In the genomic region with DNA sequence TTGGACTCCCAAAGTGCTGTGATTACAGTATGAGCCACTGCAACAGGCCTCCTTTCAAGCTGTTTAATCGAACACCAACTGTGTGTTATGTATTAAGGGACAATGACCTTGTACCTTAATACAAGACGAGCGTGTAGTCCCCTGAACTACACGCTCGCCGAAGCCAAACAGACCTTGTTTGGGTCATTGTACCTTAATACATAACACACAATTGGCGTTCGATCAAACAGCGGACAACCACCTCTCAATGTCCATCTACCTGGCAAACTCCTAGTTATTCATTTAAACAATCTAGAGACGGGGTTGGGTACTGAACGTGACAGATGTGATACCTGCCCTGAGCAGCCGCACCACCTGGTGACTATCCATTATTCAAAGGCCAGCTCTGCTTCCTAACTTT, we compare ENCODE assay signal across 8 cellular contexts. TPM values are rescaled to one million over a fixed set of nuclear protein-coding genes. Genes with fewer than 3 reads are reported as not detected.
DNase-seq lines count a peak whose midpoint lies in the region; ATAC-seq and TF ChIP-seq lines count a peak whose summit lies in the region.

No MANE protein-coding gene starts in this region.

- peaks cover 9 to 26% of the 10 kb centered on the region in 2 donors for H3K4me1 ChIP-seq in ascending aorta
- H3K4me1 ChIP-seq in right lobe of liver = peaks cover 0 to 31% (median 7%) of the 10 kb centered on the region in 4 donors
- peaks cover 0 to 49% (median 34%) of the 10 kb centered on the region in 4 donors for H3K4me1 ChIP-seq in tibial artery

- no peaks in the 10 kb centered on the region for H3K27me3 Mint-ChIP-seq in activated T-cell treated with anti-CD3 and anti-CD28 coated beads, Interleukin-2, amount 50 U/mL, for 4 hours (ENCODE audit: low read depth)

- H3K27ac ChIP-seq in ascending aorta (no peak overlapping the region), right lobe of liver (peak overlapping the region in 1 of 3 donors; percentile 79), tibial artery (no peak overlapping the region)

- peak overlapping the region; percentile 65 to 76 for H3K4me3 ChIP-seq in ascending aorta
- H3K4me3 ChIP-seq in right lobe of liver = peak overlapping the region; percentile 89 to 100 (median 97)
- H3K4me3 ChIP-seq in tibial artery = peak overlapping the region; percentile 78 to 82

- no peaks in the 10 kb centered on the region for H3K9me3 ChIP-seq in ascending aorta
- H3K9me3 ChIP-seq in right lobe of liver = no peaks in the 10 kb centered on the region
- H3K9me3 ChIP-seq in tibial artery = no peaks in the 10 kb centered on the region

- DNase-seq in activated T-cell treated with anti-CD3 and anti-CD28 coated beads, Interleukin-2, amount 50 U/mL, for 4 hours = no peak
- no peak for DNase-seq in activated T-cell treated with anti-CD3 and anti-CD28 coated beads, Interleukin-2, amount 50 U/mL, for 48 hours
- DNase-seq in ascending aorta (ENCODE audit: low spot score in 2 of 2) = no peak
- DNase-seq in right lobe of liver = peak in 1 of 3 donors; percentile 82
- no peak for DNase-seq in tibial artery
- DNase-seq in NCI-H1436 treated with DMSO at 0.1 percent for 48 hours (lab: John Stamatoyannopoulos, UW) = no peak
- no peak for DNase-seq in inferior parietal cortex (ENCODE audit: extremely low spot score)

- peaks cover 60% of the 10 kb centered on the region for H3K4me1 Mint-ChIP-seq in activated T-cell treated with anti-CD3 and anti-CD28 coated beads, Interleukin-2, amount 50 U/mL, for 4 hours (ENCODE audit: low read depth)

- intact Hi-C loops in ascending aorta (cut with DNase I) = no loop called here
- intact Hi-C loops in right lobe of liver (cut with DNase I) = no loop called here
- intact Hi-C loops in tibial artery (cut with DNase I; ENCODE audit: low total_unique reads) = no loop called here

- TF ChIP-seq CTCF in ascending aorta (IDR thresholded peaks at IDR 0.05) (no peak), right lobe of liver (IDR thresholded peaks at IDR 0.05) (peak in 1 of 4 donors; percentile 4), tibial artery (IDR thresholded peaks at IDR 0.05) (no peak)

- peak overlapping the region; percentile 91 for H3K4me3 Mint-ChIP-seq in activated T-cell treated with anti-CD3 and anti-CD28 coated beads, Interleukin-2, amount 50 U/mL, for 4 hours

- TF ChIP-seq POLR2A in right lobe of liver (IDR thresholded peaks at IDR 0.05) = no peak

- peaks cover 32% of the 10 kb centered on the region for H3K36me3 Mint-ChIP-seq in activated T-cell treated with anti-CD3 and anti-CD28 coated beads, Interleukin-2, amount 50 U/mL, for 4 hours (ENCODE audit: insufficient read depth)

- 14% methylated on average over 12 of the region's 12 CpGs for WGBS in right lobe of liver (ENCODE audit: insufficient coverage, low coverage, low lambda C conversion rate, missing lambda C conversion rate)

- H3K9me3 Mint-ChIP-seq in activated T-cell treated with anti-CD3 and anti-CD28 coated beads, Interleukin-2, amount 50 U/mL, for 4 hours = no peaks in the 10 kb centered on the region

- peaks cover 17 to 29% of the 10 kb centered on the region in 2 donors for H3K36me3 ChIP-seq in ascending aorta
- peaks cover 0 to 8% (median 0%) of the 10 kb centered on the region in 4 donors for H3K36me3 ChIP-seq in right lobe of liver
- peaks cover 4 to 46% (median 26%) of the 10 kb centered on the region in 3 donors for H3K36me3 ChIP-seq in tibial artery

- no peaks in the 10 kb centered on the region for H3K27me3 ChIP-seq in ascending aorta
- no peaks in the 10 kb centered on the region for H3K27me3 ChIP-seq in right lobe of liver
- H3K27me3 ChIP-seq in tibial artery = no peaks in the 10 kb centered on the region

- no peak for ATAC-seq in activated T-cell treated with anti-CD3 and anti-CD28 coated beads, Interleukin-2, amount 50 U/mL, for 4 hours
- ATAC-seq in right lobe of liver = peak; percentile 31 to 64 (median 50)
- no peak for ATAC-seq in HG03571 (IDR thresholded peaks at IDR 0.05; ENCODE audit: unreplicated experiment)

RNA-seq across cellular contexts. Expression of gene CHERP, which starts 1.3 kb away (rescaled TPM):
- total RNA-seq in activated T-cell treated with anti-CD3 and anti-CD28 coated beads, Interleukin-2, amount 50 U/mL, for 4 hours = 100 to 1,000 TPM in 2 of 3 donors, 10 to 100 TPM in 1; 98.7 to 107 (median 103) TPM
- total RNA-seq in ascending aorta = 13.8 TPM
- 10 to 100 TPM in 4 of 6 experiments, 1 to 10 TPM in 2; 6.8 to 26.2 (median 20.6) TPM for total RNA-seq in right lobe of liver

RNA-seq across cellular contexts. Expression of gene SLC35E1, which starts 31.3 kb away (rescaled TPM):
- total RNA-seq in activated T-cell treated with anti-CD3 and anti-CD28 coated beads, Interleukin-2, amount 50 U/mL, for 4 hours = 10 to 100 TPM; 48.1 to 48.5 (median 48.1) TPM
- 56.3 TPM for total RNA-seq in ascending aorta
- total RNA-seq in right lobe of liver = 10 to 100 TPM; 17.2 to 27.4 (median 20.1) TPM

RNA-seq across cellular contexts. Expression of gene C19orf44, which starts 44.8 kb away (rescaled TPM):
- total RNA-seq in activated T-cell treated with anti-CD3 and anti-CD28 coated beads, Interleukin-2, amount 50 U/mL, for 4 hours = 1 to 10 TPM; 2.4 to 3.2 (median 2.7) TPM
- total RNA-seq in ascending aorta (5.1 TPM), right lobe of liver (1 to 10 TPM; 1.8 to 4.3 (median 2.5) TPM)

RNA-seq across cellular contexts. Expression of gene CALR3, which starts 45.0 kb away (rescaled TPM):
- total RNA-seq in activated T-cell treated with anti-CD3 and anti-CD28 coated beads, Interleukin-2, amount 50 U/mL, for 4 hours = not detected
- not detected for total RNA-seq in ascending aorta
- not detected for total RNA-seq in right lobe of liver

Comparison
In these comparisons a context has a peak if more than half of its experiments do, and no peak if none do; other contexts are left out.
1. ATAC-seq: peak in right lobe of liver (4 of 4); none in activated T-cell treated with anti-CD3 and anti-CD28 coated beads, Interleukin-2, amount 50 U/mL, for 4 hours (0 of 2) and HG03571 (single experiment).
2. Peak in every context shown above with its lines, with median percentiles within 50 percentile points of each other: H3K4me3 ChIP-seq.